8 cellular contexts compared by ENCODE assay signal in genomic region chr7:142797342-142797798, GRCh38. TPM values are rescaled to one million over a fixed set of nuclear protein-coding genes. Genes with fewer than 3 reads are reported as not detected.
DNase-seq lines count a peak whose midpoint lies in the region; ATAC-seq, FAIRE-seq and TF ChIP-seq lines count a peak whose summit lies in the region.

No MANE protein-coding gene starts in this region.

- CTCF ChIA-PET in endothelial cell of umbilical vein (lab: Charles Lee) = interaction anchor here (0.7 to 20.4 kb wide), 10 partner anchors 12 to 281 kb away, joined by 3 to 425 read pairs (median 4); no protein-coding TSS in a partner anchor

- WGBS in pancreas, 2 donors = 1% methylated on average over 20 to 24 of the region's 24 CpGs

- H4K20me1 ChIP-seq in endothelial cell of umbilical vein (replicated peaks; ENCODE audit: control insufficient read depth, extremely low read depth, insufficient read depth, low read length) = no peaks in the 10 kb centered on the region

- H3K9me3 ChIP-seq in cardiac muscle cell (ENCODE audit: low read depth) (no peaks in the 10 kb centered on the region), KOPT-K1 (ENCODE audit: insufficient read depth, low read length, poor library complexity, severe bottlenecking) (no peaks in the 10 kb centered on the region), endothelial cell of umbilical vein (replicated peaks; ENCODE audit: control insufficient read depth, insufficient read depth, low read length) (no peaks in the 10 kb centered on the region), pancreas (no peaks in the 10 kb centered on the region)

- peak overlapping the region; percentile 76 for H3K9ac ChIP-seq in endothelial cell of umbilical vein (replicated peaks; ENCODE audit: extremely low read depth, insufficient read depth, low read length)

- no peaks in the 10 kb centered on the region for H3K9me1 ChIP-seq in endothelial cell of umbilical vein (replicated peaks; ENCODE audit: control insufficient read depth, extremely low read depth, insufficient read depth, low read length)

- dilution Hi-C loops in endothelial cell of umbilical vein (cut with MboI; ENCODE audit: extremely low pct_ligation_motif_present, low sequenced_read_pairs) = no loop called here

- no peak for TF ChIP-seq POLR2A in endothelial cell of umbilical vein (IDR thresholded peaks at IDR 0.05; ENCODE audit: low read depth, low read length)

- BruUV-seq in endothelial cell of umbilical vein (replicated peaks; lab: Mats Ljungman, UMichigan) = no TSS peak

- H3K4me2 ChIP-seq in endothelial cell of umbilical vein (ENCODE audit: insufficient read depth, low read length) = peak overlapping the region; percentile 68

- TF ChIP-seq CTCF in cardiac muscle cell (IDR thresholded peaks at IDR 0.05; ENCODE audit: low read depth, low read length) (no peak), endothelial cell of umbilical vein (IDR thresholded peaks at IDR 0.05; ENCODE audit: extremely low read depth in 1 of 2, insufficient read depth in 1 of 2, low read depth in 1 of 2, low read length in 2 of 2) (no peak), pancreas (IDR thresholded peaks at IDR 0.05) (no peak)

- H3K4me3 ChIP-seq in cardiac muscle cell (peak overlapping the region; percentile 26), endothelial cell of umbilical vein (replicated peaks in 1 of 3; ENCODE audit: insufficient read depth in 1 of 3, low read depth in 1 of 3, low read length in 3 of 3) (peak overlapping the region; percentile 62 to 76 (median 69)), pancreas (peak overlapping the region; percentile 34 to 52 (median 38))

- H3K36me3 ChIP-seq in cardiac muscle cell (no peaks in the 10 kb centered on the region), KOPT-K1 (ENCODE audit: insufficient read depth, low read length) (peaks cover 78% of the 10 kb centered on the region), endothelial cell of umbilical vein (ENCODE audit: control insufficient read depth in 2 of 2, extremely low read depth in 1 of 2, insufficient read depth in 2 of 2, low read length in 2 of 2) (peaks cover 0 to 2% of the 10 kb centered on the region in 2 experiments), pancreas (no peaks in the 10 kb centered on the region)

- FAIRE-seq in endothelial cell of umbilical vein (lab: Jason Lieb, UNC) (no peak), pancreas (lab: Jason Lieb, UNC) (no peak)

- ATAC-seq in Right ventricle myocardium inferior (no peak), pancreas (peak; percentile 51 to 72 (median 60))

- DNase-seq in cardiac muscle cell (ENCODE audit: low read depth in 1 of 2, low spot score in 1 of 2) (no peak), Right ventricle myocardium inferior (ENCODE audit: missing footprints) (no peak), endothelial cell of umbilical vein (ENCODE audit: low read depth, low spot score) (no peak), pancreas (peak in 1 of 6 donors; percentile 14), NCI-H526 treated with DMSO at 0.1 percent for 48 hours (lab: John Stamatoyannopoulos, UW) (no peak), NCI-H2081 (lab: John Stamatoyannopoulos, UW) (no peak)
- no peak for DNase-seq in stimulated activated CD4-positive, alpha-beta T cell treated with anti-CD3 and anti-CD28 coated beads, Interleukin-2, amount 100 ng/mL, for 48 hours

- POLR2A ChIA-PET in endothelial cell of umbilical vein (lab: Charles Lee) = interaction anchor here (1.3 kb wide), 1 partner anchor 10 kb away, joined by 6 read pairs; no protein-coding TSS in a partner anchor

- H3K27me3 ChIP-seq in cardiac muscle cell = peaks cover 75% of the 10 kb centered on the region
- no peaks in the 10 kb centered on the region for H3K27me3 ChIP-seq in endothelial cell of umbilical vein (ENCODE audit: control insufficient read depth in 2 of 2, insufficient read depth in 2 of 2, low read length in 2 of 2)
- H3K27me3 ChIP-seq in pancreas = peaks cover 0 to 12% (median 0%) of the 10 kb centered on the region in 4 donors

- intact Hi-C loops in Right ventricle myocardium inferior (cut with DNase I) = no loop called here
- intact Hi-C loops in endothelial cell of umbilical vein (cut with micrococcal nuclease) = loop anchor here (5.0 kb wide), 1 partner anchor 85 kb away; no protein-coding TSS in a partner anchor
- intact Hi-C loops in pancreas (cut with DNase I) = no loop called here

- H3K79me2 ChIP-seq in endothelial cell of umbilical vein (ENCODE audit: control insufficient read depth, insufficient read depth, low read length) = peaks cover 66% of the 10 kb centered on the region

- peak overlapping the region; percentile 45 for H2AFZ ChIP-seq in endothelial cell of umbilical vein (ENCODE audit: low read depth, low read length)

- H3K27ac ChIP-seq in cardiac muscle cell (no peak overlapping the region), KOPT-K1 (ENCODE audit: low read depth, low read length, poor library complexity, severe bottlenecking) (peak overlapping the region; percentile 100), endothelial cell of umbilical vein (ENCODE audit: insufficient read depth, low read depth, low read length) (peak overlapping the region; percentile 63), pancreas (peak overlapping the region in 1 of 4 donors; percentile 9)

- H3K4me1 ChIP-seq in cardiac muscle cell (ENCODE audit: low read depth) (peaks cover 4% of the 10 kb centered on the region), endothelial cell of umbilical vein (ENCODE audit: control insufficient read depth, extremely low read depth, insufficient read depth, low read length) (peaks cover 28% of the 10 kb centered on the region), pancreas (no peaks in the 10 kb centered on the region)

TF ChIP-seq in endothelial cell of umbilical vein, 7 proteins besides CTCF, POLR2A, EP300 and RAD21:
- no peak for TF ChIP-seq JUN (IDR thresholded peaks at IDR 0.05; ENCODE audit: borderline replicate concordance, insufficient read depth, insufficient read length, low read depth)
- TF ChIP-seq EZH2 (IDR thresholded peaks at IDR 0.05; ENCODE audit: borderline replicate concordance, low read depth, low read length, severe bottlenecking) = no peak
- TF ChIP-seq GATA2 (IDR thresholded peaks at IDR 0.05; ENCODE audit: insufficient read depth, insufficient read length, low read depth, low read length) = no peak
TF ChIP-seq in endothelial cell of umbilical vein: peak in this region for 0.

RNA-seq across cellular contexts. Expression of gene PRSS2, which starts 26.6 kb away (rescaled TPM):
- total RNA-seq in cardiac muscle cell (not detected in 2 replicates), Right ventricle myocardium inferior (not detected), endothelial cell of umbilical vein (not detected in 2 replicates), pancreas (over 10,000 TPM; 42,431 to 136,252 (median 67,286) TPM)
- polyA plus RNA-seq in cardiac muscle cell (not detected in 2 replicates), endothelial cell of umbilical vein (0.13 and 0.25 TPM in 2 replicates), pancreas (over 10,000 TPM; 25,162 to 43,147 TPM)
- polyA plus RNA-seq in endothelial cell of umbilical vein (2011; cell fraction: cytosol; rRNA removed) = 0.10 TPM in 1 of 2 replicates, not detected in the other
- polyA plus RNA-seq in endothelial cell of umbilical vein (2011; cell fraction: nucleus; rRNA removed) = not detected in 2 replicates
- not detected in 2 replicates for polyA plus RNA-seq in endothelial cell of umbilical vein (2012)
- 0.70 TPM in 1 of 2 replicates, not detected in the other for polyA minus RNA-seq in endothelial cell of umbilical vein
- not detected for polyA minus RNA-seq in endothelial cell of umbilical vein (2011; cell fraction: cytosol; rRNA and poly(A)+ RNA removed)
- not detected in 2 replicates for polyA minus RNA-seq in endothelial cell of umbilical vein (2011; cell fraction: nucleus; rRNA and poly(A)+ RNA removed)

RNA-seq across cellular contexts. Expression of gene PRSS1, which starts 48.1 kb away (rescaled TPM):
- total RNA-seq in cardiac muscle cell (not detected in 2 replicates), Right ventricle myocardium inferior (not detected), endothelial cell of umbilical vein (not detected in 2 replicates), pancreas (over 10,000 TPM; 23,499 to 66,172 (median 43,326) TPM)
- polyA plus RNA-seq in cardiac muscle cell (not detected in 2 replicates), endothelial cell of umbilical vein (not detected in 2 replicates), pancreas (over 10,000 TPM; 22,582 to 45,101 TPM)
- polyA plus RNA-seq in endothelial cell of umbilical vein (2011; cell fraction: cytosol; rRNA removed) = not detected in 2 replicates
- not detected in 2 replicates for polyA plus RNA-seq in endothelial cell of umbilical vein (2011; cell fraction: nucleus; rRNA removed)
- not detected in 2 replicates for polyA plus RNA-seq in endothelial cell of umbilical vein (2012)
- polyA minus RNA-seq in endothelial cell of umbilical vein = not detected in 2 replicates
- polyA minus RNA-seq in endothelial cell of umbilical vein (2011; cell fraction: cytosol; rRNA and poly(A)+ RNA removed) = not detected
- polyA minus RNA-seq in endothelial cell of umbilical vein (2011; cell fraction: nucleus; rRNA and poly(A)+ RNA removed) = not detected in 2 replicates

RNA-seq across cellular contexts. Expression of gene EPHB6, which starts 57.5 kb away (rescaled TPM):
- total RNA-seq in cardiac muscle cell = 11.2 and 27.7 TPM in 2 replicates
- polyA plus RNA-seq in cardiac muscle cell = 15.7 and 25.4 TPM in 2 replicates
- 3.3 TPM for total RNA-seq in Right ventricle myocardium inferior
- total RNA-seq in endothelial cell of umbilical vein = 2.9 TPM in 2 replicates
- polyA plus RNA-seq in endothelial cell of umbilical vein = 0.62 and 0.86 TPM in 2 replicates
- 0.41 and 0.52 TPM in 2 replicates for polyA plus RNA-seq in endothelial cell of umbilical vein (2011; cell fraction: cytosol; rRNA removed)
- 1.5 and 2.2 TPM in 2 replicates for polyA plus RNA-seq in endothelial cell of umbilical vein (2011; cell fraction: nucleus; rRNA removed)
- polyA plus RNA-seq in endothelial cell of umbilical vein (2012) = 0.71 and 3.3 TPM in 2 replicates
- 1.7 and 2.2 TPM in 2 replicates for polyA minus RNA-seq in endothelial cell of umbilical vein
- polyA minus RNA-seq in endothelial cell of umbilical vein (2011; cell fraction: cytosol; rRNA and poly(A)+ RNA removed) = not detected
- polyA minus RNA-seq in endothelial cell of umbilical vein (2011; cell fraction: nucleus; rRNA and poly(A)+ RNA removed) = 0.29 and 0.43 TPM in 2 replicates
- 10 to 100 TPM; 23.8 to 34.7 (median 27.0) TPM for total RNA-seq in pancreas
- 100 to 1,000 TPM; 117 to 165 TPM for polyA plus RNA-seq in pancreas

Comparison
In these comparisons a context has a peak if more than half of its experiments do, and no peak if none do; other contexts are left out.
1. RNA of gene PRSS2, which starts 26.6 kb away (total RNA-seq): 42,431 to 136,252 TPM in pancreas; not detected in cardiac muscle cell, not detected in Right ventricle myocardium inferior (single experiment) and not detected in endothelial cell of umbilical vein; every median in the first group is over 1,000 times any median in the second.
2. RNA of gene PRSS1, which starts 48.1 kb away (total RNA-seq): 23,499 to 66,172 TPM in pancreas; not detected in cardiac muscle cell, not detected in Right ventricle myocardium inferior (single experiment) and not detected in endothelial cell of umbilical vein; every median in the first group is over 1,000 times any median in the second.
3. Peak in every context shown above with its lines, with median percentiles within 50 percentile points of each other: H3K4me3 ChIP-seq.